Comparison of ENCODE assay signal across 23 cellular contexts in the genomic region with DNA sequence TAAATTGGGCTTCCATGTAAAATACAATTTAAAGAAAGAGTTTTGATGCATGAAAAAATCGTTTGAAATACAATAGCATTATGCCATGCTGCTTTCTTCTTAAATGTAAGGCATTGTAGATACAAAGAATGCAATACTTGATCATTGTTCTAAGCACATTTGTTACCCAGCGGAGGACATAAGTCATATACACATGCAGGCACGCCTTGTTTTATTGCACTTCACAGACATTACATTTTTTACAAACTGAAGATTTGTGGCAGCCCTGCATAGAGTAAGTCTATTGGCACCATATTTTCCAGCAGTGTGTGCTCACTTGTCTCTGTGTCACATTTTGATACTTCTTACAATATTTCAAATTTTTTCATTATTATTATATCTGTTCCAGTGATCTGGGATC.
"Had no signal": no experiment of that assay in that cellular context is flagged by ENCODE, and none has a peak within 500 bp of the region (broad histone marks: within the 10 kb centered on the region; RNA-seq: fewer than 3 reads in every experiment).

No MANE protein-coding gene starts in this region.

- H3K36me3 ChIP-seq: heart right ventricle, left lung, ovary, right atrium auricular region, right lobe of liver, stomach, thyroid gland, transverse colon, upper lobe of left lung, vagina had no signal

- H3K4me2 ChIP-seq: hepatocyte, smooth muscle cell had no signal

- ATAC-seq: heart right ventricle; naive thymus-derived CD4-positive, alpha-beta T cell; natural killer cell treated with Interleukin-12 subunit alpha and Interleukin-12 subunit beta and Interleukin-15 and Interleukin-18, amount 100 ng/mL, for 72 hours; right lobe of liver; stimulated activated naive B cell treated with anti-CD40 and anti-IgM and Interleukin-4, amounts not matched to agents 10 μg/mL and 1 μg/mL and 100 μg/mL, for 72 hours; stimulated activated naive CD8-positive, alpha-beta T cell treated with anti-CD3 and anti-CD28 coated beads, Interleukin-15, Interleukin-2, amounts not matched to agents 100 U/mL and 50 U/mL, for 24 hours had no signal

- FAIRE-seq: keratinocyte had no signal

- H3K4me3 ChIP-seq: heart right ventricle, hepatocyte, left lung, lung, ovary, right atrium auricular region, right lobe of liver, smooth muscle cell, stomach, testis, thyroid gland, transverse colon, upper lobe of left lung, vagina had no signal

- H3K27me3 ChIP-seq: hepatocyte, left lung, ovary, right atrium auricular region, right lobe of liver, stomach, testis, thyroid gland, transverse colon, upper lobe of left lung, vagina had no signal

- DNase-seq: heart right ventricle; left cardiac atrium; left lung; mesendoderm; naive thymus-derived CD4-positive, alpha-beta T cell; ovary; right lobe of liver; stimulated activated CD4-positive, alpha-beta T cell treated with anti-CD3 and anti-CD28 coated beads, Interleukin-1b, Interleukin-23, amount 100 ng/mL, for 48 hours; stimulated activated CD4-positive, alpha-beta T cell treated with anti-CD3 and anti-CD28 coated beads, Interleukin-2, amount 100 ng/mL, for 48 hours; stimulated activated naive B cell treated with anti-CD40 and anti-IgM and Interleukin-4, amounts not matched to agents 10 μg/mL and 1 μg/mL and 100 μg/mL, for 72 hours; stimulated activated naive CD8-positive, alpha-beta T cell treated with anti-CD3 and anti-CD28 coated beads, Interleukin-15, Interleukin-2, amounts not matched to agents 100 U/mL and 50 U/mL, for 24 hours; stomach; testis; thyroid gland; transverse colon; upper lobe of left lung had no signal

- H3K4me1 ChIP-seq: heart right ventricle, left lung, right atrium auricular region, right lobe of liver, stomach, testis, upper lobe of left lung, vagina had no signal

- H2AFZ ChIP-seq: hepatocyte had no signal

- H3K9me3 ChIP-seq: heart right ventricle, ovary, right atrium auricular region, right lobe of liver, stomach, testis, thyroid gland, transverse colon, upper lobe of left lung, vagina had no signal

- H3K27ac ChIP-seq: heart right ventricle, hepatocyte, left lung, ovary, right atrium auricular region, right lobe of liver, stomach, testis, thyroid gland, transverse colon, upper lobe of left lung, vagina had no signal

- H3K79me2 ChIP-seq: hepatocyte had no signal
